8 cellular contexts compared by ENCODE assay signal in the genomic region with DNA sequence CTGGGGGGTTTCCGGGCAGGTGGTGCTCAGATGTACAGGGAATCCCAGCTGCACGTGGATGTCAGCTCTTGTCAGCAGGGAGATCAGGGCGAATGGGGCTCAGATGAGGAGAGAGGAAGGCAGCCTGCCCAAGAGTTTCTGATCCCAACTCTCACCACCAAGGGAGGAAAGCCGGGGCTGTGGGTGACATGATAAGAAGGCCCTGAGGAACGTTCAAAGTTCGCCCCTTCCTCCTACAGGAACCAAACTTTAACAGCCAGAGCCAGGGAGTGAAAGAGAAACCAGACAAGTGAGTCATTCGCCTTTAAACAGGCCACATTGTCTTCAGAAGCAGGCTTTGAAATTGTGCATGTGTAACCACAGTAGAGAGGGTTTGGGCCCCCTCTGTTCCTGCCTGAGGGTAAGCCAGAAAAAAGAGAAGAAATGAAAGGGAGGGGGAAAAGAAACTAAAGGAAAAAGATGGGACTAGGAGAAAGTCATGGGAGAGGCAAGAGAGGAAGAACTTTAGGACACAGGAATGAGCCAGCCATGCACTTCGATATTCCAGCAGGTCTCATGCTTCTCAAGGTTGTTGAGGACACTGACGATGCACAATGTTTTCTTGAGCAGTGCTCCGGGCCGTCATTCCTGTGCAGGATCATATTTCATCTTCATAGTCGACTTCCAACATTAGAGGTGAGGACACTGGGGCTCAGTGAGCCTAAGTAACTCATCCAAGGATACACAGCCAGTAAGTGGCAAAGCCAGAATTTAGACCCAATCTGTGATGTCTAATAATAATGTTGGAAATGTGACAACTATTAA.
A peak's percentile ranks its signal among the peaks of the same experiment; 100 is the strongest.
DNase-seq lines count a peak whose midpoint lies in the region; ATAC-seq and TF ChIP-seq lines count a peak whose summit lies in the region.

No MANE protein-coding gene starts in this region.

- intact Hi-C loops in tibial artery (cut with DNase I; ENCODE audit: low total_unique reads), result no loop called here

- no peak overlapping the region for H3K4me3 ChIP-seq in tibial artery

- H3K27me3 ChIP-seq in tibial artery, result no peaks in the 10 kb centered on the region

- no peak overlapping the region for H3K27ac ChIP-seq in tibial artery

- no peaks in the 10 kb centered on the region for H3K4me1 ChIP-seq in tibial artery

- H3K9me3 ChIP-seq in tibial artery, result no peaks in the 10 kb centered on the region

- H3K36me3 ChIP-seq in tibial artery, result no peaks in the 10 kb centered on the region

- peak; percentile 97 for ATAC-seq in GM18858 (IDR thresholded peaks at IDR 0.05; ENCODE audit: unreplicated experiment)
- ATAC-seq in HG02623 (IDR thresholded peaks at IDR 0.05; ENCODE audit: unreplicated experiment), result peak; percentile 91
- ATAC-seq in left lobe of liver, result no peak

- DNase-seq in NCI-H226, result peak; percentile 48
- peak; percentile 74 for DNase-seq in fibroblast of peridontal ligament (ENCODE audit: extremely low read depth)
- DNase-seq in tibial artery, result no peak
- no peak for DNase-seq in NCI-H2081 treated with DMSO at 0.1 percent for 48 hours (lab: John Stamatoyannopoulos, UW)
- no peak for DNase-seq in NCI-H510A treated with DMSO at 0.1 percent for 48 hours (lab: John Stamatoyannopoulos, UW)
- no peak for DNase-seq in left lobe of liver (ENCODE audit: low spot score)

- no peak for TF ChIP-seq CTCF in tibial artery (IDR thresholded peaks at IDR 0.05)

Comparison
In these comparisons a context has a peak if more than half of its experiments do, and no peak if none do; other contexts are left out.
1. DNase-seq: peak in NCI-H226 (single experiment) and fibroblast of peridontal ligament (single experiment); none in tibial artery (0 of 2), NCI-H2081 treated with DMSO at 0.1 percent for 48 hours (single experiment), NCI-H510A treated with DMSO at 0.1 percent for 48 hours (single experiment) and left lobe of liver (single experiment).